In the genomic region with DNA sequence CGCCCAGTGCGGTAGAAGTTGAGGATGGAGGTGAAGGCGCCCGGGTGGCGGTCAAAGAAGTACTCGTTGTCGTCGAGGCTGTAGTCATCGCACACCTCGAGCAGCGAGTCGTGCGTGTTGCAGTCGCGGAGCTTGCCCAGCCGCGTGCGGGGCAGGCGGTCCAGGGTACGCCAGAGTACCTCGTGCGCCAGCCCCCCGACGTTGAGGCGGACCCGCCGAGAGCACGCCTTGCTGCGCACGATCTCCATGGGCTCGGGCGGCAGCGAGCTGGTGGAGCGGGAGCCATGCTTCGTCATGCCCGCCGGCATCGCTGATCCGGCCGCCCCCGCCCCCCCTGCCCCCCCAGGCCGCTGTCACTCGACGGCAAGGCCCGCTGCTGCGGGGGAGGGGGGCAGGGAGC, we compare ENCODE assay signal across 1 cellular context.
A peak's percentile ranks its signal among the peaks of the same experiment; 100 is the strongest.
TF ChIP-seq lines count a peak whose summit lies in the region.

No MANE protein-coding gene starts in this region.

TF ChIP-seq in H1, 55 proteins besides CTCF, POLR2A, EP300 and RAD21:
- TF ChIP-seq, protein P1, sequence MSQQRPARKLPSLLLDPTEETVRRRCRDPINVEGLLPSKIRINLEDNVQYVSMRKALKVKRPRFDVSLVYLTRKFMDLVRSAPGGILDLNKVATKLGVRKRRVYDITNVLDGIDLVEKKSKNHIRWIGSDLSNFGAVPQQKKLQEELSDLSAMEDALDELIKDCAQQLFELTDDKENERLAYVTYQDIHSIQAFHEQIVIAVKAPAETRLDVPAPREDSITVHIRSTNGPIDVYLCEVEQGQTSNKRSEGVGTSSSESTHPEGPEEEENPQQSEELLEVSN (IDR thresholded peaks at IDR 0.05) = peak; percentile 79
- no peak for TF ChIP-seq SIX5 (IDR thresholded peaks at IDR 0.05; ENCODE audit: low read depth, low read length)
- TF ChIP-seq, protein P2, sequence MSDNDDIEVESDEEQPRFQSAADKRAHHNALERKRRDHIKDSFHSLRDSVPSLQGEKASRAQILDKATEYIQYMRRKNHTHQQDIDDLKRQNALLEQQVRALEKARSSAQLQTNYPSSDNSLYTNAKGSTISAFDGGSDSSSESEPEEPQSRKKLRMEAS (IDR thresholded peaks at IDR 0.05) = peak; percentile 79
